Comparison of ENCODE assay signal across 2 cellular contexts in genomic region chr5:554284-554988, GRCh38.
TF ChIP-seq lines count a peak whose summit lies in the region.

No MANE protein-coding gene starts in this region.

TF ChIP-seq in HepG2, 621 proteins besides CTCF, POLR2A, EP300 and RAD21:
- TF ChIP-seq IKZF1 (IDR thresholded peaks at IDR 0.05) = no peak
- TF ChIP-seq ISL2 (CRISPR knock-in tag; IDR thresholded peaks at IDR 0.05) = no peak
- TF ChIP-seq NFKBIZ (CRISPR knock-in tag; IDR thresholded peaks at IDR 0.05) = no peak
- TF ChIP-seq ZIK1 (CRISPR knock-in tag; IDR thresholded peaks at IDR 0.05; ENCODE audit: borderline replicate concordance, low read depth) = no peak

TF ChIP-seq in K562, 482 proteins besides CTCF, POLR2A, EP300 and RAD21:
- TF ChIP-seq TEAD1 (CRISPR knock-in tag; IDR thresholded peaks at IDR 0.05) (no peak), NR2C2 (CRISPR knock-in tag; IDR thresholded peaks at IDR 0.05) (no peak), NR2C2 (tag; IDR thresholded peaks at IDR 0.05) (peak; percentile 33; the same call in 1 of the 2 replicates), ZZZ3 (IDR thresholded peaks at IDR 0.05) (no peak), NFXL1 (CRISPR knock-in tag; IDR thresholded peaks at IDR 0.05) (no peak)
- TF ChIP-seq, protein P1, sequence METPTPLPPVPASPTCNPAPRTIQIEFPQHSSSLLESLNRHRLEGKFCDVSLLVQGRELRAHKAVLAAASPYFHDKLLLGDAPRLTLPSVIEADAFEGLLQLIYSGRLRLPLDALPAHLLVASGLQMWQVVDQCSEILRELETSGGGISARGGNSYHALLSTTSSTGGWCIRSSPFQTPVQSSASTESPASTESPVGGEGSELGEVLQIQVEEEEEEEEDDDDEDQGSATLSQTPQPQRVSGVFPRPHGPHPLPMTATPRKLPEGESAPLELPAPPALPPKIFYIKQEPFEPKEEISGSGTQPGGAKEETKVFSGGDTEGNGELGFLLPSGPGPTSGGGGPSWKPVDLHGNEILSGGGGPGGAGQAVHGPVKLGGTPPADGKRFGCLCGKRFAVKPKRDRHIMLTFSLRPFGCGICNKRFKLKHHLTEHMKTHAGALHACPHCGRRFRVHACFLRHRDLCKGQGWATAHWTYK (CRISPR knock-in tag; IDR thresholded peaks at IDR 0.05) = no peak
